In genomic region chr16:12321363-12321762, GRCh38 we compare ENCODE assay signal across 15 cellular contexts.
A peak's percentile ranks its signal among the peaks of the same experiment; 100 is the strongest.
DNase-seq lines count a peak whose midpoint lies in the region; ATAC-seq and TF ChIP-seq lines count a peak whose summit lies in the region.
"Had no signal": no experiment of that assay in that cellular context is flagged by ENCODE, and none has a peak within 500 bp of the region (broad histone marks: within the 10 kb centered on the region; RNA-seq: fewer than 3 reads in every experiment).

No MANE protein-coding gene starts in this region.

- H3K4me1 ChIP-seq in CD8-positive, alpha-beta T cell (ENCODE audit: insufficient read depth, low read length): peaks cover 12% of the 10 kb centered on the region
- H3K4me1 ChIP-seq in aorta (ENCODE audit: control insufficient read depth in 1 of 2, insufficient read depth in 2 of 2, low read length in 2 of 2): no peaks in the 10 kb centered on the region

- no peak overlapping the region for H3K27ac ChIP-seq in CD8-positive, alpha-beta T cell (ENCODE audit: low read depth, low read length)
- H3K27ac ChIP-seq in aorta (ENCODE audit: low read depth in 1 of 2, low read length in 2 of 2): no peak overlapping the region
- H3K27ac ChIP-seq: neutrophil had no signal

- CTCF ChIA-PET in CD8-positive, alpha-beta T cell (lab: Charles Lee): interaction anchor here (1.9 kb wide), 1 partner anchor 226 kb away, joined by 4 read pairs; no protein-coding TSS in a partner anchor

- no peaks in the 10 kb centered on the region for H3K9me3 ChIP-seq in CD8-positive, alpha-beta T cell (ENCODE audit: low read length)
- H3K9me3 ChIP-seq in aorta (ENCODE audit: control insufficient read depth, low read length): no peaks in the 10 kb centered on the region
- H3K9me3 ChIP-seq: neutrophil had no signal

- peaks cover 11% of the 10 kb centered on the region for H3K4me1 Mint-ChIP-seq in CD8-positive, alpha-beta T cell (ENCODE audit: low read depth)
- peaks cover 25 to 31% of the 10 kb centered on the region in 2 donors for H3K4me1 Mint-ChIP-seq in immature natural killer cell

- H3K27me3 Mint-ChIP-seq in CD8-positive, alpha-beta T cell (ENCODE audit: low read depth): no peaks in the 10 kb centered on the region
- H3K27me3 Mint-ChIP-seq in immature natural killer cell (ENCODE audit: low read depth in 3 of 3): peaks cover 13 to 19% (median 14%) of the 10 kb centered on the region in 3 donors
- H3K27me3 Mint-ChIP-seq: activated CD8-positive, alpha-beta memory T cell treated with anti-CD3 and anti-CD28 coated beads, Interleukin-2, amount 10 ng/mL, durations not matched to agents 7 days and 5 days had no signal

- intact Hi-C loops in CD8-positive, alpha-beta T cell (cut with DNase I, micrococcal nuclease): no loop called here
- intact Hi-C loops in aorta (cut with DNase I): no loop called here

- peak overlapping the region; percentile 76 for H3K27ac Mint-ChIP-seq in CD8-positive, alpha-beta T cell
- peak overlapping the region in 5 of 6 donors; percentile 41 to 79 (median 53) for H3K27ac Mint-ChIP-seq in immature natural killer cell
- H3K27ac Mint-ChIP-seq: activated CD8-positive, alpha-beta memory T cell treated with anti-CD3 and anti-CD28 coated beads, Interleukin-2, amount 10 ng/mL, durations not matched to agents 7 days and 5 days had no signal

- H3K4me3 ChIP-seq in CD8-positive, alpha-beta T cell (ENCODE audit: low read depth, low read length): no peak overlapping the region
- H3K4me3 ChIP-seq in aorta (ENCODE audit: low read length in 2 of 2): no peak overlapping the region
- H3K4me3 ChIP-seq: smooth muscle cell had no signal

- POLR2A ChIA-PET in CD8-positive, alpha-beta T cell (lab: Charles Lee): no interaction called here

- peaks cover 2% of the 10 kb centered on the region for H3K9me3 Mint-ChIP-seq in CD8-positive, alpha-beta T cell
- peaks cover 0 to 9% (median 4%) of the 10 kb centered on the region in 6 donors for H3K9me3 Mint-ChIP-seq in immature natural killer cell

- no peak for TF ChIP-seq CTCF in CD8-positive, alpha-beta T cell (IDR thresholded peaks at IDR 0.05)

- whole genome bisulfite sequencing in aorta, 2 donors: 93 to 94% methylated on average over 7 of the region's 7 CpGs

- no peak overlapping the region for H3K4me3 Mint-ChIP-seq in CD8-positive, alpha-beta T cell
- peak overlapping the region in 1 of 5 donors; percentile 22 for H3K4me3 Mint-ChIP-seq in immature natural killer cell
- H3K4me3 Mint-ChIP-seq: activated CD8-positive, alpha-beta memory T cell treated with anti-CD3 and anti-CD28 coated beads, Interleukin-2, amount 10 ng/mL, durations not matched to agents 7 days and 5 days had no signal

- no peaks in the 10 kb centered on the region for H3K27me3 ChIP-seq in CD8-positive, alpha-beta T cell (ENCODE audit: insufficient read depth, low read length)
- H3K27me3 ChIP-seq in aorta (ENCODE audit: control insufficient read depth in 1 of 2, insufficient read depth in 2 of 2, low read length in 1 of 2): no peaks in the 10 kb centered on the region
- H3K27me3 ChIP-seq: neutrophil had no signal

- H3K36me3 Mint-ChIP-seq in CD8-positive, alpha-beta T cell: peaks cover 14% of the 10 kb centered on the region
- H3K36me3 Mint-ChIP-seq in immature natural killer cell: no peaks in the 10 kb centered on the region

- no peak for ATAC-seq in CD8-positive, alpha-beta T cell
- ATAC-seq in aorta (ENCODE audit: low FRiP score): no peak
- ATAC-seq in HG02759 (IDR thresholded peaks at IDR 0.05; ENCODE audit: unreplicated experiment): no peak
- ATAC-seq: activated CD8-positive, alpha-beta memory T cell treated with anti-CD3 and anti-CD28 coated beads, Interleukin-2, amount 10 ng/mL, durations not matched to agents 7 days and 5 days had no signal

- no peak for DNase-seq in CD8-positive, alpha-beta T cell
- DNase-seq in DMS79 treated with DMSO at 0.1 percent for 48 hours (lab: John Stamatoyannopoulos, UW) (peak; percentile 76), NCI-H524 treated with DMSO at 0.1 percent for 48 hours (lab: John Stamatoyannopoulos, UW) (peak; percentile 99), immature natural killer cell (no peak), aorta (no peak), OCI-M2 (lab: John Stamatoyannopoulos, UW; ENCODE audit: unreplicated experiment) (no peak), epidermal melanocyte (ENCODE audit: insufficient read length, low spot score) (no peak)
- DNase-seq: activated CD8-positive, alpha-beta memory T cell treated with anti-CD3 and anti-CD28 coated beads, Interleukin-2, amount 10 ng/mL, durations not matched to agents 7 days and 5 days; Calu3; foreskin melanocyte; OCI-M1; trophoblast cell had no signal

- no peaks in the 10 kb centered on the region for H3K36me3 ChIP-seq in CD8-positive, alpha-beta T cell (ENCODE audit: insufficient read depth, low read length)
- H3K36me3 ChIP-seq in aorta (ENCODE audit: control insufficient read depth in 1 of 2, insufficient read depth in 2 of 2, low read length in 1 of 2): no peaks in the 10 kb centered on the region
- H3K36me3 ChIP-seq: neutrophil had no signal

Comparison
In these comparisons a context has a peak if more than half of its experiments do, and no peak if none do; other contexts are left out.
1. DNase-seq: peak in DMS79 treated with DMSO at 0.1 percent for 48 hours (single experiment) and NCI-H524 treated with DMSO at 0.1 percent for 48 hours (single experiment); none in CD8-positive, alpha-beta T cell (0 of 7), immature natural killer cell (0 of 3), aorta (0 of 2), OCI-M2 (single experiment) and epidermal melanocyte (single experiment).